ENCODE assay signal across 22 cellular contexts in the genomic region with DNA sequence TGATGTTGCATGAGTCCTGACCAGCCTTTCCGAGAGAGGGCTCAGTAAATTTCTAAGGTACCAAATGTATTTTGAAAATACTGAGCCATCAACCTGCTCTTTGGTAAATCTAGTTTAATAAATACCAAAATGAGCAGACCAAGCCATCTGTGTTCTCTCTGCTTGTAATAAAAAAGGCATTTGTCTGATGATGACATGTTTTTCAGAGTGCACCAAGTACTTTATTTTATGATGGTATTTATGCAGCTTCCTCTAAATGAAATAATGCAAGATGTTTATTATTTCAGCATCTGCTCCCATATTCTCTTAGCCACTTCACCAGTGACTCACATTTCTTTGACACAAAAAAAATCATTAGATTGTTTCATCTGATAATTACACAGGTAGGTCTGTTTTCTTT.
"Had no signal": no experiment of that assay in that cellular context is flagged by ENCODE, and none has a peak within 500 bp of the region (broad histone marks: within the 10 kb centered on the region; RNA-seq: fewer than 3 reads in every experiment).

No MANE protein-coding gene starts in this region.

- DNase-seq: activated B cell treated with CpG ODN at 0.5 μM for 24 hours; activated CD4-positive, alpha-beta memory T cell treated with anti-CD3 and anti-CD28 coated beads, Interleukin-2, amount 10 ng/mL, durations not matched to agents 7 days and 5 days; activated CD4-positive, alpha-beta T cell treated with anti-CD3 and anti-CD28 coated beads for 4 hours; activated effector memory CD4-positive, alpha-beta T cell treated with Interleukin-2 at 50 U/mL for 16 hours; activated naive CD4-positive, alpha-beta T cell treated with anti-CD3 and anti-CD28 coated beads for 36 hours; activated T-cell treated with anti-CD3 and anti-CD28 coated beads, Interleukin-2, amount 50 U/mL, for 72 hours; anterior cingulate cortex; brain microvascular endothelial cell; caudate nucleus; effector CD4-positive, alpha-beta T cell; erythroblast; hippocampal formation; left ventricle myocardium superior; mammary epithelial cell; ovary; psoas muscle; stimulated activated CD4-positive, alpha-beta T cell treated with anti-CD3 and anti-CD28 coated beads, Interleukin-4, amount 100 ng/mL, for 24 hours; stimulated activated naive CD4-positive, alpha-beta T cell treated with Interleukin-2 at 50 U/mL for 16 hours; T-helper 17 cell had no signal

- H3K9me3 Mint-ChIP-seq: type B pancreatic cell had no signal

- H3K4me1 Mint-ChIP-seq: activated B cell treated with CpG ODN at 0.5 μM for 24 hours; activated CD4-positive, alpha-beta memory T cell treated with anti-CD3 and anti-CD28 coated beads, Interleukin-2, amount 10 ng/mL, durations not matched to agents 7 days and 5 days; T-helper 17 cell had no signal

- H3K27me3 Mint-ChIP-seq: activated B cell treated with CpG ODN at 0.5 μM for 24 hours; activated CD4-positive, alpha-beta memory T cell treated with anti-CD3 and anti-CD28 coated beads, Interleukin-2, amount 10 ng/mL, durations not matched to agents 7 days and 5 days; dendritic cell treated with granulocyte-macrophage colony-stimulating factor and Interleukin-4, amounts not matched to agents 40 ng/mL and 50 ng/mL, for 4 days; natural killer cell treated with Interleukin-12 subunit alpha and Interleukin-12 subunit beta and Interleukin-15 and Interleukin-18, amount 100 ng/mL, for 72 hours; T-helper 17 cell; type B pancreatic cell had no signal

- H3K4me3 Mint-ChIP-seq: activated B cell treated with CpG ODN at 0.5 μM for 24 hours; activated CD4-positive, alpha-beta memory T cell treated with anti-CD3 and anti-CD28 coated beads, Interleukin-2, amount 10 ng/mL, durations not matched to agents 7 days and 5 days; activated naive CD4-positive, alpha-beta T cell treated with anti-CD3 and anti-CD28 coated beads for 36 hours; activated T-cell treated with anti-CD3 and anti-CD28 coated beads, Interleukin-2, amount 50 U/mL, for 72 hours; dendritic cell treated with granulocyte-macrophage colony-stimulating factor and Interleukin-4, amounts not matched to agents 40 ng/mL and 50 ng/mL, for 4 days; natural killer cell treated with Interleukin-12 subunit alpha and Interleukin-12 subunit beta and Interleukin-15 and Interleukin-18, amount 100 ng/mL, for 72 hours; T-helper 17 cell; type B pancreatic cell had no signal

- ATAC-seq: activated T-cell treated with anti-CD3 and anti-CD28 coated beads, Interleukin-2, amount 50 U/mL, for 72 hours; left ventricle myocardium superior; natural killer cell treated with Interleukin-12 subunit alpha and Interleukin-12 subunit beta and Interleukin-15 and Interleukin-18, amount 100 ng/mL, for 72 hours; psoas muscle; T-helper 17 cell had no signal

- H3K27ac Mint-ChIP-seq: activated B cell treated with CpG ODN at 0.5 μM for 24 hours; activated CD4-positive, alpha-beta memory T cell treated with anti-CD3 and anti-CD28 coated beads, Interleukin-2, amount 10 ng/mL, durations not matched to agents 7 days and 5 days; activated naive CD4-positive, alpha-beta T cell treated with anti-CD3 and anti-CD28 coated beads for 36 hours; activated T-cell treated with anti-CD3 and anti-CD28 coated beads, Interleukin-2, amount 50 U/mL, for 72 hours; dendritic cell treated with granulocyte-macrophage colony-stimulating factor and Interleukin-4, amounts not matched to agents 40 ng/mL and 50 ng/mL, for 4 days; natural killer cell treated with Interleukin-12 subunit alpha and Interleukin-12 subunit beta and Interleukin-15 and Interleukin-18, amount 100 ng/mL, for 72 hours; T-helper 17 cell; type B pancreatic cell had no signal

- H3K36me3 Mint-ChIP-seq: natural killer cell treated with Interleukin-12 subunit alpha and Interleukin-12 subunit beta and Interleukin-15 and Interleukin-18, amount 100 ng/mL, for 72 hours; type B pancreatic cell had no signal
